8 cellular contexts compared by ENCODE assay signal in genomic region chr7:131057015-131057518, GRCh38.
A peak's percentile ranks its signal among the peaks of the same experiment; 100 is the strongest.
DNase-seq lines count a peak whose midpoint lies in the region; ATAC-seq and TF ChIP-seq lines count a peak whose summit lies in the region.

No MANE protein-coding gene starts in this region.

- H3K9me3 ChIP-seq in transverse colon: no peaks in the 10 kb centered on the region

- DNase-seq in activated naive CD8-positive, alpha-beta T cell treated with anti-CD3 and anti-CD28 coated beads for 36 hours: no peak
- DNase-seq in kidney epithelial cell (ENCODE audit: low read depth) (peak; percentile 23), transverse colon (no peak), SHP77 (lab: John Stamatoyannopoulos, UW) (no peak), SW480 (ENCODE audit: low spot score) (no peak), endothelial cell (ENCODE audit: low spot score) (no peak)

- peak overlapping the region; percentile 57 for H3K4me3 Mint-ChIP-seq in activated naive CD8-positive, alpha-beta T cell treated with anti-CD3 and anti-CD28 coated beads for 36 hours
- H3K4me3 Mint-ChIP-seq in endothelial cell (ENCODE audit: unreplicated experiment): no peak overlapping the region

- 0 to 5% methylated on average over 6 of the region's 6 CpGs for WGBS in transverse colon (ENCODE audit: low coverage in 1 of 2), 2 donors

- H3K27me3 ChIP-seq in kidney epithelial cell (ENCODE audit: control insufficient read depth, insufficient read depth, low read length) (no peaks in the 10 kb centered on the region), transverse colon (no peaks in the 10 kb centered on the region)

- TF ChIP-seq CTCF in kidney epithelial cell (IDR thresholded peaks at IDR 0.05; ENCODE audit: insufficient read depth, low read length, poor library complexity, severe bottlenecking) (no peak), transverse colon (IDR thresholded peaks at IDR 0.05) (no peak), endothelial cell (IDR thresholded peaks at IDR 0.05; ENCODE audit: unreplicated experiment) (no peak)

- peak; percentile 47 for TF ChIP-seq EP300 in transverse colon (IDR thresholded peaks at IDR 0.05; ENCODE audit: low read depth)

- H3K36me3 ChIP-seq in kidney epithelial cell (ENCODE audit: control insufficient read depth, insufficient read depth, low read length): no peaks in the 10 kb centered on the region
- no peaks in the 10 kb centered on the region for H3K36me3 ChIP-seq in transverse colon

- peak overlapping the region; percentile 94 for H3K27ac Mint-ChIP-seq in activated naive CD8-positive, alpha-beta T cell treated with anti-CD3 and anti-CD28 coated beads for 36 hours
- H3K27ac Mint-ChIP-seq in endothelial cell (ENCODE audit: unreplicated experiment): no peak overlapping the region

- ATAC-seq in GM18861 (IDR thresholded peaks at IDR 0.05; ENCODE audit: unreplicated experiment): peak; percentile 44
- ATAC-seq in HG03108 (IDR thresholded peaks at IDR 0.05; ENCODE audit: unreplicated experiment): peak; percentile 87

- peak overlapping the region; percentile 83 to 86 (median 84) for H3K27ac ChIP-seq in transverse colon

- intact Hi-C loops in transverse colon (cut with DNase I; ENCODE audit: low total_unique reads): no loop called here

- no peak overlapping the region for H3K4me3 ChIP-seq in kidney epithelial cell (ENCODE audit: low read depth, low read length)
- H3K4me3 ChIP-seq in transverse colon: no peak overlapping the region

- H3K27me3 Mint-ChIP-seq in activated naive CD8-positive, alpha-beta T cell treated with anti-CD3 and anti-CD28 coated beads for 36 hours: no peaks in the 10 kb centered on the region
- H3K27me3 Mint-ChIP-seq in endothelial cell (ENCODE audit: unreplicated experiment): no peaks in the 10 kb centered on the region

- H3K9me3 Mint-ChIP-seq in activated naive CD8-positive, alpha-beta T cell treated with anti-CD3 and anti-CD28 coated beads for 36 hours: peaks cover 2% of the 10 kb centered on the region
- H3K9me3 Mint-ChIP-seq in endothelial cell (ENCODE audit: unreplicated experiment): no peaks in the 10 kb centered on the region

- in situ Hi-C loops in transverse colon (cut with MboI; ENCODE audit: low pct_ligation_motif_present in 1 of 4, low pct_unique_long_range_greater_than_20kb in 1 of 4, low sequenced_read_pairs in 3 of 4): no loop called here

- peaks cover 31% of the 10 kb centered on the region for H3K36me3 Mint-ChIP-seq in activated naive CD8-positive, alpha-beta T cell treated with anti-CD3 and anti-CD28 coated beads for 36 hours
- peaks cover 5% of the 10 kb centered on the region for H3K36me3 Mint-ChIP-seq in endothelial cell (ENCODE audit: low read depth, unreplicated experiment)

- peaks cover 64% of the 10 kb centered on the region for H3K4me1 Mint-ChIP-seq in activated naive CD8-positive, alpha-beta T cell treated with anti-CD3 and anti-CD28 coated beads for 36 hours
- H3K4me1 Mint-ChIP-seq in endothelial cell (ENCODE audit: unreplicated experiment): no peaks in the 10 kb centered on the region

- no peak for TF ChIP-seq POLR2A in transverse colon (IDR thresholded peaks at IDR 0.05)

- peaks cover 15 to 76% (median 49%) of the 10 kb centered on the region in 4 donors for H3K4me1 ChIP-seq in transverse colon
